11 cellular contexts compared by ENCODE assay signal in genomic region chr1:96865731-96866684, GRCh38.
DNase-seq lines count a peak whose midpoint lies in the region; ATAC-seq and TF ChIP-seq lines count a peak whose summit lies in the region.
"Had no signal": no experiment of that assay in that cellular context is flagged by ENCODE, and none has a peak within 500 bp of the region (broad histone marks: within the 10 kb centered on the region; RNA-seq: fewer than 3 reads in every experiment).

No MANE protein-coding gene starts in this region.

- H3K27ac ChIP-seq in C4-2B (peak overlapping the region; percentile 84; the same call in 1 of the 2 replicates), Peyer's patch (peak overlapping the region; percentile 21 to 68 (median 35)), GM23338 (ENCODE audit: low read depth) (no peak overlapping the region), thyroid gland (no peak overlapping the region)

- H3K9me3 Mint-ChIP-seq in glutamatergic neuron (ENCODE audit: unreplicated experiment), result no peaks in the 10 kb centered on the region
- no peaks in the 10 kb centered on the region for H3K9me3 Mint-ChIP-seq in GM23338

- H3K4me1 Mint-ChIP-seq in glutamatergic neuron (ENCODE audit: low read depth, unreplicated experiment), result no peaks in the 10 kb centered on the region
- H3K4me1 Mint-ChIP-seq in GM23338, result no peaks in the 10 kb centered on the region; the same call in 2 of the 3 replicates

- TF ChIP-seq CTCF in C4-2B (conservative IDR thresholded peaks at IDR 0.05) (no peak), Peyer's patch (IDR thresholded peaks at IDR 0.05) (no peak), fibroblast of mammary gland (conservative IDR thresholded peaks at IDR 0.05; ENCODE audit: control insufficient read depth, insufficient read depth, low read depth, low read length) (no peak), glutamatergic neuron (IDR thresholded peaks at IDR 0.05; ENCODE audit: partially characterized antibody, unreplicated experiment) (no peak), GM23338 (conservative IDR thresholded peaks at IDR 0.05; ENCODE audit: low read depth in 2 of 2) (no peak), thyroid gland (IDR thresholded peaks at IDR 0.05) (no peak)

- no peak overlapping the region for H2AFZ ChIP-seq in GM23338

- H3F3A ChIP-seq in GM23338 (replicated peaks; ENCODE audit: low read depth), result no peaks in the 10 kb centered on the region

- 60 to 64% methylated on average over 3 of the region's 3 CpGs for WGBS in thyroid gland, 2 donors

- H3K4me1 ChIP-seq in Peyer's patch (no peaks in the 10 kb centered on the region), GM23338 (ENCODE audit: insufficient read depth) (no peaks in the 10 kb centered on the region), thyroid gland (no peaks in the 10 kb centered on the region)

- H3K27ac Mint-ChIP-seq in glutamatergic neuron (ENCODE audit: unreplicated experiment) (no peak overlapping the region), GM23338 (no peak overlapping the region)
- H3K27ac Mint-ChIP-seq: effector memory CD8-positive, alpha-beta T cell; natural killer cell treated with Interleukin-12 subunit alpha and Interleukin-12 subunit beta and Interleukin-15 and Interleukin-18, amount 100 ng/mL, for 72 hours had no signal

- ATAC-seq in GM23338, result no peak
- ATAC-seq: effector memory CD8-positive, alpha-beta T cell; natural killer cell treated with Interleukin-12 subunit alpha and Interleukin-12 subunit beta and Interleukin-15 and Interleukin-18, amount 100 ng/mL, for 72 hours had no signal

- no peaks in the 10 kb centered on the region for H3K27me3 ChIP-seq in Peyer's patch
- no peaks in the 10 kb centered on the region for H3K27me3 ChIP-seq in GM23338 (ENCODE audit: insufficient read depth)
- H3K27me3 ChIP-seq in thyroid gland, result no peaks in the 10 kb centered on the region

- H3K4me3 ChIP-seq in Peyer's patch, result no peak overlapping the region
- no peak overlapping the region for H3K4me3 ChIP-seq in fibroblast of mammary gland (ENCODE audit: control insufficient read depth, low read depth, low read length)
- H3K4me3 ChIP-seq in GM23338, result no peak overlapping the region
- H3K4me3 ChIP-seq in thyroid gland (replicated peaks in 1 of 3), result no peak overlapping the region

- DNase-seq in Peyer's patch (no peak), fibroblast of mammary gland (ENCODE audit: low read depth) (peak; percentile 100), pulmonary artery endothelial cell (ENCODE audit: low read depth, low spot score) (peak; percentile 71), glutamatergic neuron (no peak), GM23338 (ENCODE audit: low spot score) (no peak), thyroid gland (no peak), germinal center (ENCODE audit: low spot score) (no peak)
- DNase-seq: DMS79; effector memory CD8-positive, alpha-beta T cell had no signal

- H3K36me3 ChIP-seq in Peyer's patch, result no peaks in the 10 kb centered on the region
- no peaks in the 10 kb centered on the region for H3K36me3 ChIP-seq in GM23338 (ENCODE audit: insufficient read depth)
- H3K36me3 ChIP-seq in thyroid gland, result no peaks in the 10 kb centered on the region

- intact Hi-C loops in thyroid gland (cut with DNase I), result no loop called here

- H3K79me2 ChIP-seq in GM23338 (replicated peaks; ENCODE audit: insufficient read depth), result no peaks in the 10 kb centered on the region

- H3K27me3 Mint-ChIP-seq in glutamatergic neuron (ENCODE audit: unreplicated experiment) (no peaks in the 10 kb centered on the region), GM23338 (ENCODE audit: insufficient read depth, low read depth, poor library complexity) (peaks cover 1% of the 10 kb centered on the region)
- H3K27me3 Mint-ChIP-seq: natural killer cell treated with Interleukin-12 subunit alpha and Interleukin-12 subunit beta and Interleukin-15 and Interleukin-18, amount 100 ng/mL, for 72 hours had no signal

- H3K4me3 Mint-ChIP-seq in glutamatergic neuron (ENCODE audit: unreplicated experiment) (no peak overlapping the region), GM23338 (no peak overlapping the region)
- H3K4me3 Mint-ChIP-seq: effector memory CD8-positive, alpha-beta T cell; natural killer cell treated with Interleukin-12 subunit alpha and Interleukin-12 subunit beta and Interleukin-15 and Interleukin-18, amount 100 ng/mL, for 72 hours had no signal

- no peaks in the 10 kb centered on the region for H4K20me1 ChIP-seq in GM23338 (replicated peaks; ENCODE audit: insufficient read depth)

- H3K9me3 ChIP-seq in Peyer's patch (no peaks in the 10 kb centered on the region), thyroid gland (no peaks in the 10 kb centered on the region)

- H3K4me2 ChIP-seq in GM23338, result no peak overlapping the region

- H3K9me2 ChIP-seq in GM23338 (ENCODE audit: insufficient read depth), result no peaks in the 10 kb centered on the region; the same call in 1 of the 2 replicates

- TF ChIP-seq POLR2A in Peyer's patch (IDR thresholded peaks at IDR 0.05) (no peak), thyroid gland (IDR thresholded peaks at IDR 0.05) (no peak)

- H3K36me3 Mint-ChIP-seq in glutamatergic neuron (ENCODE audit: unreplicated experiment) (peaks cover 8% of the 10 kb centered on the region), GM23338 (ENCODE audit: low read depth) (no peaks in the 10 kb centered on the region; the same call in 2 of the 3 replicates)
- H3K36me3 Mint-ChIP-seq: natural killer cell treated with Interleukin-12 subunit alpha and Interleukin-12 subunit beta and Interleukin-15 and Interleukin-18, amount 100 ng/mL, for 72 hours had no signal

TF ChIP-seq in GM23338, 12 proteins besides CTCF, POLR2A, EP300 and RAD21 (continues in another document):
- TF ChIP-seq JUNB (IDR thresholded peaks at IDR 0.05; ENCODE audit: unreplicated experiment) (no peak), CREB1 (CRISPR knock-in tag; IDR thresholded peaks at IDR 0.05; ENCODE audit: low read depth) (no peak), STAT1 (IDR thresholded peaks at IDR 0.05; ENCODE audit: unreplicated experiment) (no peak), REST (IDR thresholded peaks at IDR 0.05; ENCODE audit: unreplicated experiment) (no peak), POLR2AphosphoS5 (IDR thresholded peaks at IDR 0.05; ENCODE audit: low read depth) (no peak), EZH2phosphoT487 (IDR thresholded peaks at IDR 0.05; ENCODE audit: unreplicated experiment) (no peak), NANOG (IDR thresholded peaks at IDR 0.05; ENCODE audit: borderline replicate concordance) (no peak), ZNF331 (CRISPR knock-in tag; IDR thresholded peaks at IDR 0.05; ENCODE audit: low read depth) (no peak), EZH2 (IDR thresholded peaks at IDR 0.05; ENCODE audit: low read depth, unreplicated experiment) (no peak)

Comparison
In these comparisons a context has a peak if more than half of its experiments do, and no peak if none do; other contexts are left out.
1. H3K27ac ChIP-seq: peak in C4-2B (single experiment) and Peyer's patch (4 of 4); none in GM23338 (single experiment) and thyroid gland (0 of 3).
2. DNase-seq: peak in fibroblast of mammary gland (single experiment) and pulmonary artery endothelial cell (single experiment); none in Peyer's patch (0 of 3), glutamatergic neuron (single experiment), GM23338 (single experiment), thyroid gland (0 of 2) and germinal center (single experiment).